In genomic region chr5:76724871-76725270, GRCh38 we compare ENCODE assay signal across 1 cellular context.
A peak's percentile ranks its signal among the peaks of the same experiment; 100 is the strongest.
TF ChIP-seq lines count a peak whose summit lies in the region.

No MANE protein-coding gene starts in this region.

TF ChIP-seq in SK-N-SH, 30 proteins besides CTCF, POLR2A, EP300 and RAD21 (continued from another document):
- no peak for TF ChIP-seq ZBTB33 (IDR thresholded peaks at IDR 0.05; ENCODE audit: borderline replicate concordance, low read depth)
- no peak for TF ChIP-seq YY1 (IDR thresholded peaks at IDR 0.05; ENCODE audit: low read depth)
- no peak for TF ChIP-seq GATA2 (CRISPR knock-in tag; IDR thresholded peaks at IDR 0.05)
- TF ChIP-seq POLR2AphosphoS5 (IDR thresholded peaks at IDR 0.05; ENCODE audit: low read depth, low read length): no peak
- TF ChIP-seq PBX3 (IDR thresholded peaks at IDR 0.05): peak; percentile 23; the same call in 1 of the 2 replicates
- no peak for TF ChIP-seq REST (IDR thresholded peaks at IDR 0.05; ENCODE audit: low read depth, low read length)
- TF ChIP-seq MEF2A (IDR thresholded peaks at IDR 0.05; ENCODE audit: borderline replicate concordance, low read depth): no peak
TF ChIP-seq in SK-N-SH: peak in this region for 3.
